1 cellular context compared by ENCODE assay signal in genomic region chr1:39214021-39214713, GRCh38.
TF ChIP-seq lines count a peak whose summit lies in the region.

No MANE protein-coding gene starts in this region.

TF ChIP-seq in HEK293, 187 proteins besides CTCF, POLR2A, EP300 and RAD21 (continued from another document):
- no peak for TF ChIP-seq HOXD13 (CRISPR knock-in tag; IDR thresholded peaks at IDR 0.05; ENCODE audit: borderline replicate concordance)
- no peak for TF ChIP-seq ZNF266 (tag by site-specific recombination; IDR thresholded peaks at IDR 0.05; ENCODE audit: low read depth)
- TF ChIP-seq ZSCAN5A (tag by site-specific recombination; IDR thresholded peaks at IDR 0.05) = no peak
- TF ChIP-seq ZSCAN30 (tag by site-specific recombination; IDR thresholded peaks at IDR 0.05) = 0 out of 2 replicates have a peak, but pooled peaks have one; percentile 20
- no peak for TF ChIP-seq ZNF626 (tag by site-specific recombination; IDR thresholded peaks at IDR 0.05)
- TF ChIP-seq ZNF416 (tag by site-specific recombination; IDR thresholded peaks at IDR 0.05) = no peak
- TF ChIP-seq ZNF518A (tag by site-specific recombination; conservative IDR thresholded peaks at IDR 0.05; ENCODE audit: low read depth) = no peak
- peak; percentile 12; the same call in 1 of the 2 replicates for TF ChIP-seq ZNF341 (tag by site-specific recombination; IDR thresholded peaks at IDR 0.05; ENCODE audit: low read depth)
TF ChIP-seq in HEK293: peak in this region for 4.
